13 cellular contexts compared by ENCODE assay signal in the genomic region with DNA sequence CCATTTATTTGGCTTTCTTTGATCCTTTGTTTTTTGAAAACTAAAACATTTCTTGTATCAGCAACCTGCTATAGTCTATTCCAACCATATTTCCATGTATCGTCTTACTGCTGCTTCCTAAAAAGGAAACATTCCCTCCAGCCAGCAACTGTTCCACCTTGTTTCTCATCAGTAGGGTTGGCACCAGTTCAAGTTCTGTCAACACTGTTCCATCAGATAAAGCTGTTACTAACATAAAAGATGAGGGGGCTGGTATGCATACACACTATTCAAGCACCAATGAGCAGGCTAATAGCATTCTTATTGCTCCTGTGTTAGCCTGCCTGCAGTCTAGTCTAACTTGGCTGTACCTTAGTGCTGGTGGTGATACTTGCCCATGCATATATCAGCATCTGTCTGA.
A peak's percentile ranks its signal among the peaks of the same experiment; 100 is the strongest.
DNase-seq lines count a peak whose midpoint lies in the region.
"Had no signal": no experiment of that assay in that cellular context is flagged by ENCODE, and none has a peak within 500 bp of the region (broad histone marks: within the 10 kb centered on the region; RNA-seq: fewer than 3 reads in every experiment).

No MANE protein-coding gene starts in this region.

- no peaks in the 10 kb centered on the region for H3K4me1 ChIP-seq in CD4-positive, alpha-beta memory T cell (ENCODE audit: insufficient read depth, low read length)

- H3K27me3 ChIP-seq in CD4-positive, alpha-beta memory T cell (ENCODE audit: insufficient read depth, low read length) = no peaks in the 10 kb centered on the region

- H3K27ac Mint-ChIP-seq in CD4-positive, alpha-beta memory T cell = no peak overlapping the region
- no peak overlapping the region for H3K27ac Mint-ChIP-seq in activated CD4-positive, alpha-beta T cell treated with anti-CD3 and anti-CD28 coated beads, Interleukin-2, amount 10 ng/mL, durations not matched to agents 7 days and 5 days

- no peak overlapping the region for H3K4me3 Mint-ChIP-seq in CD4-positive, alpha-beta memory T cell
- no peak overlapping the region for H3K4me3 Mint-ChIP-seq in activated CD4-positive, alpha-beta T cell treated with anti-CD3 and anti-CD28 coated beads, Interleukin-2, amount 10 ng/mL, durations not matched to agents 7 days and 5 days

- no peaks in the 10 kb centered on the region for H3K27me3 Mint-ChIP-seq in CD4-positive, alpha-beta memory T cell
- H3K27me3 Mint-ChIP-seq in activated CD4-positive, alpha-beta T cell treated with anti-CD3 and anti-CD28 coated beads, Interleukin-2, amount 10 ng/mL, durations not matched to agents 7 days and 5 days = no peaks in the 10 kb centered on the region

- POLR2A ChIA-PET in CD4-positive, alpha-beta memory T cell (lab: Charles Lee; ENCODE audit: partially characterized antibody) = no interaction called here
- POLR2A ChIA-PET in activated CD4-positive, alpha-beta T cell treated with anti-CD3 and anti-CD28 coated beads, Interleukin-2, amount 10 ng/mL, durations not matched to agents 7 days and 5 days (lab: Charles Lee) = no interaction called here

- H3K9me3 ChIP-seq in CD4-positive, alpha-beta memory T cell (ENCODE audit: control insufficient read depth in 1 of 2, low read length in 2 of 2) = no peaks in the 10 kb centered on the region
- H3K9me3 ChIP-seq: thoracic aorta had no signal

- H3K4me1 Mint-ChIP-seq in CD4-positive, alpha-beta memory T cell = no peaks in the 10 kb centered on the region
- H3K4me1 Mint-ChIP-seq in activated CD4-positive, alpha-beta T cell treated with anti-CD3 and anti-CD28 coated beads, Interleukin-2, amount 10 ng/mL, durations not matched to agents 7 days and 5 days = no peaks in the 10 kb centered on the region

- peak; percentile 65 for DNase-seq in DMS153 (lab: John Stamatoyannopoulos, UW)
- DNase-seq in NCI-H146 (lab: John Stamatoyannopoulos, UW) = peak; percentile 92
- DNase-seq in SHP77 treated with DMSO at 0.1 percent for 48 hours (lab: John Stamatoyannopoulos, UW) = peak; percentile 83
- DNase-seq in iris pigment epithelial cell (ENCODE audit: low read depth) = peak; percentile 82
- no peak for DNase-seq in activated CD4-positive, alpha-beta T cell treated with anti-CD3 and anti-CD28 coated beads for 48 hours
- DNase-seq in CD4-positive, alpha-beta memory T cell = no peak
- DNase-seq in activated CD4-positive, alpha-beta T cell treated with anti-CD3 and anti-CD28 coated beads, Interleukin-2, amount 10 ng/mL, durations not matched to agents 7 days and 5 days = no peak
- DNase-seq in NCI-H1048 (lab: John Stamatoyannopoulos, UW) = no peak
- DNase-seq: activated CD4-positive, CD25-positive, alpha-beta regulatory T cell treated with anti-CD3 and anti-CD28 coated beads, Interleukin-2, amount 50 U/mL, for 72 hours; activated naive CD4-positive, alpha-beta T cell treated with Interleukin-2 at 50 U/mL for 16 hours; occipital lobe had no signal

- intact Hi-C loops in CD4-positive, alpha-beta memory T cell (cut with micrococcal nuclease) = no loop called here

- H3K4me3 ChIP-seq in CD4-positive, alpha-beta memory T cell (ENCODE audit: low read length in 2 of 2) = no peak overlapping the region
- H3K4me3 ChIP-seq: thoracic aorta had no signal

- H3K9me3 Mint-ChIP-seq in CD4-positive, alpha-beta memory T cell = no peaks in the 10 kb centered on the region
- no peaks in the 10 kb centered on the region for H3K9me3 Mint-ChIP-seq in activated CD4-positive, alpha-beta T cell treated with anti-CD3 and anti-CD28 coated beads, Interleukin-2, amount 10 ng/mL, durations not matched to agents 7 days and 5 days

- CTCF ChIA-PET in CD4-positive, alpha-beta memory T cell (lab: Charles Lee; ENCODE audit: partially characterized antibody) = no interaction called here
- CTCF ChIA-PET in activated CD4-positive, alpha-beta T cell treated with anti-CD3 and anti-CD28 coated beads, Interleukin-2, amount 10 ng/mL, durations not matched to agents 7 days and 5 days (lab: Charles Lee) = no interaction called here

- H3K36me3 ChIP-seq in CD4-positive, alpha-beta memory T cell (ENCODE audit: insufficient read depth, low read length) = no peaks in the 10 kb centered on the region
- H3K36me3 ChIP-seq: thoracic aorta had no signal

- peaks cover 6 to 19% of the 10 kb centered on the region in 2 donors for H3K36me3 Mint-ChIP-seq in CD4-positive, alpha-beta memory T cell
- no peaks in the 10 kb centered on the region for H3K36me3 Mint-ChIP-seq in activated CD4-positive, alpha-beta T cell treated with anti-CD3 and anti-CD28 coated beads, Interleukin-2, amount 10 ng/mL, durations not matched to agents 7 days and 5 days (ENCODE audit: low read depth)

- no peak overlapping the region for H3K27ac ChIP-seq in CD4-positive, alpha-beta memory T cell (ENCODE audit: low read depth, low read length)
- H3K27ac ChIP-seq: KMS-11, thoracic aorta had no signal

Comparison
In these comparisons a context has a peak if more than half of its experiments do, and no peak if none do; other contexts are left out.
1. DNase-seq: peak in DMS153 (single experiment), NCI-H146 (single experiment), SHP77 treated with DMSO at 0.1 percent for 48 hours (single experiment) and iris pigment epithelial cell (single experiment); none in activated CD4-positive, alpha-beta T cell treated with anti-CD3 and anti-CD28 coated beads for 48 hours (single experiment), CD4-positive, alpha-beta memory T cell (0 of 5), activated CD4-positive, alpha-beta T cell treated with anti-CD3 and anti-CD28 coated beads, Interleukin-2, amount 10 ng/mL, durations not matched to agents 7 days and 5 days (single experiment) and NCI-H1048 (single experiment).